ENCODE assay signal across 9 cellular contexts in genomic region chr9:36008774-36009300, GRCh38. TPM values are rescaled to one million over a fixed set of nuclear protein-coding genes. Genes with fewer than 3 reads are reported as not detected.
A peak's percentile ranks its signal among the peaks of the same experiment; 100 is the strongest.
DNase-seq lines count a peak whose midpoint lies in the region; ATAC-seq and TF ChIP-seq lines count a peak whose summit lies in the region.
"Had no signal": no experiment of that assay in that cellular context is flagged by ENCODE, and none has a peak within 500 bp of the region (broad histone marks: within the 10 kb centered on the region; RNA-seq: fewer than 3 reads in every experiment).

No MANE protein-coding gene starts in this region.

- BruUV-seq in HCT116 (replicated peaks; lab: Mats Ljungman, UMichigan): no TSS peak

- peak overlapping the region; percentile 99 for H2AFZ ChIP-seq in HCT116 (ENCODE audit: low read depth, low read length, poor library complexity, severe bottlenecking)

- intact Hi-C loops in HCT116 (cut with micrococcal nuclease): loop anchor here (1.0 to 2.0 kb wide), 2 partner anchors 14 to 157 kb away; no protein-coding TSS in a partner anchor

- TF ChIP-seq CTCF in HCT116 (IDR thresholded peaks at IDR 0.05 in 2 of 3, conservative IDR thresholded peaks at IDR 0.05 in 1 of 3; ENCODE audit: borderline replicate concordance in 1 of 3, insufficient read depth in 1 of 3, low read depth in 2 of 3, low read length in 2 of 3) (peak; percentile 100), cardiac fibroblast (IDR thresholded peaks at IDR 0.05; ENCODE audit: low read depth, low read length) (peak; percentile 100)

- H3K36me3 ChIP-seq in HCT116 (ENCODE audit: control insufficient read depth in 1 of 2, insufficient read depth in 2 of 2, low read length in 2 of 2): no peaks in the 10 kb centered on the region

- no peak for TF ChIP-seq POLR2A in HCT116 (IDR thresholded peaks at IDR 0.05; ENCODE audit: borderline replicate concordance, extremely low read depth, insufficient read depth, insufficient read length)

- no peaks in the 10 kb centered on the region for H4K20me1 ChIP-seq in HCT116 (ENCODE audit: insufficient read depth)

- H3K4me1 ChIP-seq in HCT116 (ENCODE audit: control insufficient read depth in 1 of 2, insufficient read depth in 2 of 2, low read length in 2 of 2): peaks cover 0 to 9% of the 10 kb centered on the region in 2 experiments; a peak in 2 of 4 replicates

- H3K79me2 ChIP-seq in HCT116 (ENCODE audit: insufficient read depth, low read length): no peaks in the 10 kb centered on the region

- DNase-seq in Caki2 (ENCODE audit: low read depth) (peak; percentile 19), HCT116 (ENCODE audit: low read depth, low spot score) (peak; percentile 76), NCI-H2171 treated with DMSO at 0.1 percent for 48 hours (lab: John Stamatoyannopoulos, UW) (peak; percentile 48), cardiac fibroblast (ENCODE audit: low read depth in 2 of 2) (peak; percentile 79 to 87), kidney tubule cell (ENCODE audit: low spot score) (peak; percentile 81)
- DNase-seq in activated CD4-positive, CD25-positive, alpha-beta regulatory T cell (lab: John Stamatoyannopoulos, UW): peak; percentile 11 to 49 (median 18)
- peak; percentile 25 to 43 (median 32) for DNase-seq in stimulated activated CD4-positive, alpha-beta T cell treated with anti-CD3 and anti-CD28 coated beads, TNF-alpha, amount 100 ng/mL, for 1 hour (ENCODE audit: low read depth in 3 of 3, low spot score in 1 of 3)

- no peak overlapping the region for H3K9ac ChIP-seq in HCT116 (ENCODE audit: low read length)

- H3K27ac ChIP-seq in HCT116 (ENCODE audit: low read depth, low read length): no peak overlapping the region

- in situ Hi-C loops in Caki2 (cut with HindIII; ENCODE audit: low pct_unique_long_range_greater_than_20kb, low sequenced_read_pairs): no loop called here

- POLR2A ChIA-PET in HCT116 (lab: Charles Lee): interaction anchor here (0.6 kb wide), 1 partner anchor 320 kb away, joined by 3 read pairs; no protein-coding TSS in a partner anchor

- peak overlapping the region; percentile 49 for H3K4me2 ChIP-seq in HCT116 (ENCODE audit: low read length)

- TF ChIP-seq RAD21 in HCT116 (IDR thresholded peaks at IDR 0.05; ENCODE audit: low read depth): peak; percentile 86

- ATAC-seq in HCT116: peak; percentile 98
- no peak for ATAC-seq in GM19351 (IDR thresholded peaks at IDR 0.05; ENCODE audit: unreplicated experiment)

- H3K9me3 ChIP-seq in HCT116 (ENCODE audit: control insufficient read depth in 1 of 2, insufficient read depth in 1 of 2, low read depth in 1 of 2, low read length in 2 of 2): peaks cover 0 to 7% of the 10 kb centered on the region in 2 experiments; a peak in 1 of 4 replicates

- CTCF ChIA-PET in HCT116 (lab: Charles Lee): interaction anchor here (0.6 to 5.1 kb wide), 10 partner anchors 9 to 182 kb away, joined by 3 to 38 read pairs (median 4); partner anchors contain the start of gene CLTA

- RAD21 ChIA-PET in HCT116 (lab: Charles Lee; ENCODE audit: low non-redundant PET in 1 of 2, low total read pairs in 2 of 2, uncharacterized antibody in 2 of 2, unreplicated experiment in 2 of 2): interaction anchor here (0.6 to 1.8 kb wide), 4 partner anchors 15 to 294 kb away, joined by 3 to 7 read pairs (median 3); no protein-coding TSS in a partner anchor

- H3K4me3 ChIP-seq in HCT116 (replicated peaks in 1 of 2; ENCODE audit: low read depth in 1 of 2, low read length in 2 of 2) (no peak overlapping the region), cardiac fibroblast (replicated peaks in 1 of 2; ENCODE audit: low read depth in 2 of 2, low read length in 2 of 2) (no peak overlapping the region)

- no peaks in the 10 kb centered on the region for H3K9me2 ChIP-seq in HCT116 (ENCODE audit: insufficient read depth)

- no peaks in the 10 kb centered on the region; the same call in 1 of the 2 replicates for H3K27me3 ChIP-seq in HCT116 (ENCODE audit: insufficient read depth, low read length)

TF ChIP-seq in HCT116, 20 proteins besides CTCF, POLR2A, EP300 and RAD21:
- peak; percentile 80 for TF ChIP-seq YY1 (IDR thresholded peaks at IDR 0.05; ENCODE audit: extremely low read depth, insufficient replicate concordance, low read depth, low read length)
- TF ChIP-seq SRF (IDR thresholded peaks at IDR 0.05; ENCODE audit: low read depth): peak; percentile 85
- TF ChIP-seq ZFX (IDR thresholded peaks at IDR 0.05): no peak
- peak; percentile 33; the same call in 1 of the 2 replicates for TF ChIP-seq POLR2AphosphoS5 (IDR thresholded peaks at IDR 0.05; ENCODE audit: low read depth, low read length)
- TF ChIP-seq EZH2 (IDR thresholded peaks at IDR 0.05): no peak
- TF ChIP-seq MAX (IDR thresholded peaks at IDR 0.05): no peak; the same call in 1 of the 2 replicates
- TF ChIP-seq EZH2phosphoT487 (IDR thresholded peaks at IDR 0.05; ENCODE audit: borderline replicate concordance): no peak
- no peak for TF ChIP-seq FOSL1 (IDR thresholded peaks at IDR 0.05; ENCODE audit: low read depth)
- 0 out of 2 replicates have a peak, but pooled peaks have one; percentile 3 for TF ChIP-seq SP1 (IDR thresholded peaks at IDR 0.05; ENCODE audit: low read depth)
- peak; percentile 91; the same call in 1 of the 2 replicates for TF ChIP-seq CBX3 (IDR thresholded peaks at IDR 0.05; ENCODE audit: low read depth)

RNA-seq across cellular contexts. Expression of gene RECK, which starts 27.9 kb away (rescaled TPM):
- 5.4 and 7.8 TPM in 2 replicates for total RNA-seq in Caki2 (2014; rRNA removed; shearing (Covaris generic); ENCODE audit: low replicate concordance)
- 3.8 TPM for total RNA-seq in HCT116 (2021; ENCODE audit: unreplicated experiment)
- polyA plus RNA-seq in HCT116 (2012): 1.3 and 1.9 TPM in 2 replicates

RNA-seq across cellular contexts. Expression of gene OR2S2, which starts 50.9 kb away (rescaled TPM):
- total RNA-seq in Caki2 (2014; rRNA removed; shearing (Covaris generic); ENCODE audit: low replicate concordance): not detected in 2 replicates
- total RNA-seq in HCT116 (2021; ENCODE audit: unreplicated experiment): not detected
- polyA plus RNA-seq in HCT116 (2012): not detected in 2 replicates
- total RNA-seq: T-helper 1 cell treated with Interleukin-12 subunit alpha and Interleukin-12 subunit beta and Interleukin-4 antibody, amounts not matched to agents 30 ng/mL and 1 ng/mL, for 36 hours had no signal

Comparison
In these comparisons a context has a peak if more than half of its experiments do, and no peak if none do; other contexts are left out.
1. DNase-seq: peak in every context shown above with its lines; median percentile 83 in cardiac fibroblast; 81 in kidney tubule cell; 76 in HCT116; 48 in NCI-H2171 treated with DMSO at 0.1 percent for 48 hours; 32 in stimulated activated CD4-positive, alpha-beta T cell treated with anti-CD3 and anti-CD28 coated beads, TNF-alpha, amount 100 ng/mL, for 1 hour; 19 in Caki2; 18 in activated CD4-positive, CD25-positive, alpha-beta regulatory T cell.